Comparison of ENCODE assay signal across 19 cellular contexts in genomic region chr4:137677851-137678250, GRCh38.
DNase-seq lines count a peak whose midpoint lies in the region; ATAC-seq, FAIRE-seq and TF ChIP-seq lines count a peak whose summit lies in the region.
"Had no signal": no experiment of that assay in that cellular context is flagged by ENCODE, and none has a peak within 500 bp of the region (broad histone marks: within the 10 kb centered on the region; RNA-seq: fewer than 3 reads in every experiment).

No MANE protein-coding gene starts in this region.

- H3K36me3 Mint-ChIP-seq in astrocyte (ENCODE audit: low read depth, unreplicated experiment) = no peaks in the 10 kb centered on the region
- H3K36me3 Mint-ChIP-seq: CD4-positive, CD25-positive, alpha-beta regulatory T cell had no signal

- H3K4me1 Mint-ChIP-seq in astrocyte (ENCODE audit: low read depth, unreplicated experiment) = peaks cover 14% of the 10 kb centered on the region
- H3K4me1 Mint-ChIP-seq: activated CD4-positive, alpha-beta T cell treated with anti-CD3 and anti-CD28 coated beads, Interleukin-2, amount 10 ng/mL, durations not matched to agents 7 days and 5 days; CD4-positive, CD25-positive, alpha-beta regulatory T cell had no signal

- DNase-seq in HS-5 (ENCODE audit: low read depth) (peak; percentile 57), astrocyte (ENCODE audit: low read depth) (peak; percentile 75), glomerular visceral epithelial cell (ENCODE audit: extremely low spot score) (peak; percentile 47), inferior parietal cortex (ENCODE audit: extremely low spot score) (no peak)
- DNase-seq: activated CD4-positive, alpha-beta T cell treated with anti-CD3 and anti-CD28 coated beads, Interleukin-2, amount 10 ng/mL, durations not matched to agents 7 days and 5 days; activated naive CD4-positive, alpha-beta T cell treated with anti-CD3 and anti-CD28 coated beads for 36 hours; body of pancreas; CD4-positive, CD25-positive, alpha-beta regulatory T cell; DMS79 treated with DMSO at 0.1 percent for 48 hours; left lung; NCI-H1436 treated with DMSO at 0.1 percent for 48 hours; pancreas; small intestine; thyroid gland had no signal

- H3K27ac ChIP-seq in astrocyte (ENCODE audit: low read depth, low read length) = peak overlapping the region; percentile 45
- H3K27ac ChIP-seq: body of pancreas, left lung, pancreas, SJSA1, thyroid gland had no signal

- FAIRE-seq in astrocyte (lab: Jason Lieb, UNC) = peak; percentile 76

- no peaks in the 10 kb centered on the region for H3K79me2 ChIP-seq in astrocyte (ENCODE audit: insufficient read depth, low read length)

- no peak for ATAC-seq in HG03045 (IDR thresholded peaks at IDR 0.05; ENCODE audit: unreplicated experiment)
- no peak for ATAC-seq in HG02623 (IDR thresholded peaks at IDR 0.05; ENCODE audit: unreplicated experiment)
- ATAC-seq in HG03439 (IDR thresholded peaks at IDR 0.05; ENCODE audit: unreplicated experiment) = no peak
- ATAC-seq: body of pancreas, GM23338, left lung, pancreas had no signal

- H3K4me2 ChIP-seq in astrocyte (ENCODE audit: low read length) = peak overlapping the region; percentile 16
- H3K4me2 ChIP-seq: GM23338 had no signal

- H3K27me3 Mint-ChIP-seq in astrocyte (ENCODE audit: low read depth, unreplicated experiment) = no peaks in the 10 kb centered on the region
- H3K27me3 Mint-ChIP-seq: activated CD4-positive, alpha-beta T cell treated with anti-CD3 and anti-CD28 coated beads, Interleukin-2, amount 10 ng/mL, durations not matched to agents 7 days and 5 days; CD4-positive, CD25-positive, alpha-beta regulatory T cell had no signal

- no peaks in the 10 kb centered on the region for H3K27me3 ChIP-seq in astrocyte (ENCODE audit: insufficient read depth, low read length)
- H3K27me3 ChIP-seq: body of pancreas, left lung, pancreas, SJSA1, thyroid gland had no signal

- no peaks in the 10 kb centered on the region for H3K9me3 Mint-ChIP-seq in astrocyte (ENCODE audit: unreplicated experiment)
- H3K9me3 Mint-ChIP-seq: activated naive CD4-positive, alpha-beta T cell treated with anti-CD3 and anti-CD28 coated beads for 36 hours had no signal

- no peak overlapping the region for H3K27ac Mint-ChIP-seq in astrocyte (ENCODE audit: unreplicated experiment)
- H3K27ac Mint-ChIP-seq: activated CD4-positive, alpha-beta T cell treated with anti-CD3 and anti-CD28 coated beads, Interleukin-2, amount 10 ng/mL, durations not matched to agents 7 days and 5 days; activated naive CD4-positive, alpha-beta T cell treated with anti-CD3 and anti-CD28 coated beads for 36 hours; CD4-positive, CD25-positive, alpha-beta regulatory T cell; GM23338 had no signal

- no peaks in the 10 kb centered on the region for H3K4me1 ChIP-seq in astrocyte (ENCODE audit: insufficient read depth, low read length)
- H3K4me1 ChIP-seq: body of pancreas, left lung, pancreas, thyroid gland had no signal

- no peaks in the 10 kb centered on the region for H4K20me1 ChIP-seq in astrocyte (ENCODE audit: insufficient read depth, low read length)

- H3K4me3 ChIP-seq in astrocyte (ENCODE audit: insufficient read depth, low read depth, low read length) = no peak overlapping the region
- H3K4me3 ChIP-seq: body of pancreas, GM23338, left lung, pancreas, SJSA1, thyroid gland had no signal

- no peak overlapping the region for H2AFZ ChIP-seq in astrocyte (ENCODE audit: low read depth, low read length)
- H2AFZ ChIP-seq: GM23338 had no signal

- H3K4me3 Mint-ChIP-seq in astrocyte (ENCODE audit: unreplicated experiment) = no peak overlapping the region
- H3K4me3 Mint-ChIP-seq: activated CD4-positive, alpha-beta T cell treated with anti-CD3 and anti-CD28 coated beads, Interleukin-2, amount 10 ng/mL, durations not matched to agents 7 days and 5 days; activated naive CD4-positive, alpha-beta T cell treated with anti-CD3 and anti-CD28 coated beads for 36 hours; CD4-positive, CD25-positive, alpha-beta regulatory T cell; GM23338 had no signal

- no peaks in the 10 kb centered on the region for H3K9me3 ChIP-seq in astrocyte (ENCODE audit: insufficient read depth, low read depth, low read length)
- H3K9me3 ChIP-seq: body of pancreas, left lung, pancreas, SJSA1, thyroid gland had no signal

- H3K36me3 ChIP-seq in astrocyte (ENCODE audit: insufficient read depth, low read length) = no peaks in the 10 kb centered on the region
- H3K36me3 ChIP-seq: left lung, pancreas, SJSA1, thyroid gland had no signal

- no peak overlapping the region for H3K9ac ChIP-seq in astrocyte (ENCODE audit: low read length)

- TF ChIP-seq CTCF in astrocyte (IDR thresholded peaks at IDR 0.05; ENCODE audit: insufficient read depth, low read depth, low read length) = no peak
